In the genomic region with DNA sequence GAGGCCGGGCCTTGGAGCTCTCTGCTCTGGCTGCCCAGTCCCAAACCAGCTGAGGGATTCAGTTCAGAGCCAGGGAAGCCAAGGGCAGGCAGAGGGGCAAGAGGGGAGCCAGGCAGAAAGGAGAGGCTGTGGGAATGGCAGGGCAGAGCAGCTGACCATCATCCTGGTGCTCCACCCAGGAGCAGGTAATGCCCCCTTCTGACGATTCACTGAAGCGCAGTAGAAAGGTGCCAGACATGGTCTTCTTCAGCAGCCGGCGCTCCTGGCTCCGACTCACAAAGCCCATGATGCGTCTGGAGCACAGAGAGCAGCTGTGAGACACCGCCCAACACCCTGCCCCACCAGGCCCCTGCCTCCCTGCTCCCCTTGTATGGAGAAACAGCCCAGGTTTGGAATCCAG, we compare ENCODE assay signal across 13 cellular contexts. TPM values are rescaled to one million over a fixed set of nuclear protein-coding genes. Genes with fewer than 3 reads are reported as not detected.
DNase-seq lines count a peak whose midpoint lies in the region; ATAC-seq, FAIRE-seq and TF ChIP-seq lines count a peak whose summit lies in the region.
"Had no signal": no experiment of that assay in that cellular context is flagged by ENCODE, and none has a peak within 500 bp of the region (broad histone marks: within the 10 kb centered on the region; RNA-seq: fewer than 3 reads in every experiment).

No MANE protein-coding gene starts in this region.

- no peaks in the 10 kb centered on the region for H3K9me3 Mint-ChIP-seq in neural progenitor cell
- no peaks in the 10 kb centered on the region for H3K9me3 Mint-ChIP-seq in natural killer cell

- H3K4me3 ChIP-seq in K562 = no peak overlapping the region
- H3K4me3 ChIP-seq in neural progenitor cell = no peak overlapping the region
- H3K4me3 ChIP-seq: uterus had no signal

- H3K27me3 Mint-ChIP-seq in neural progenitor cell (ENCODE audit: insufficient read depth, low read depth) (peaks cover 2% of the 10 kb centered on the region), natural killer cell (ENCODE audit: low read depth in 2 of 2) (no peaks in the 10 kb centered on the region)

- H3K27me3 ChIP-seq in K562 (ENCODE audit: control insufficient read depth in 2 of 2, insufficient read depth in 2 of 2, low read length in 2 of 2) = no peaks in the 10 kb centered on the region
- no peaks in the 10 kb centered on the region for H3K27me3 ChIP-seq in neural progenitor cell
- H3K27me3 ChIP-seq: uterus had no signal

- in situ Hi-C loops in K562 (cut with MboI) = no loop called here

- peaks cover 77% of the 10 kb centered on the region; the same call in 2 of the 3 replicates for H3K36me3 ChIP-seq in K562 (ENCODE audit: control insufficient read depth, insufficient read depth, low read length)
- peaks cover 4% of the 10 kb centered on the region for H3K36me3 ChIP-seq in neural progenitor cell
- H3K36me3 ChIP-seq: uterus had no signal

- H3K9me3 ChIP-seq in K562 (replicated peaks; ENCODE audit: control insufficient read depth, insufficient read depth, low read depth, low read length) = no peaks in the 10 kb centered on the region
- H3K9me3 ChIP-seq in neural progenitor cell (ENCODE audit: low read depth) = no peaks in the 10 kb centered on the region
- H3K9me3 ChIP-seq: uterus had no signal

- intact Hi-C loops in K562 (cut with micrococcal nuclease) (no loop called here), natural killer cell (cut with micrococcal nuclease) (no loop called here)

- H4K20me1 ChIP-seq in K562 (replicated peaks; ENCODE audit: control insufficient read depth, insufficient read depth, low read length) (no peaks in the 10 kb centered on the region), neural progenitor cell (ENCODE audit: low read depth) (no peaks in the 10 kb centered on the region)

- DNase-seq in activated CD4-positive, alpha-beta T cell treated with anti-CD3 and anti-CD28 coated beads for 48 hours = peak; percentile 37
- no peak for DNase-seq in activated CD4-positive, alpha-beta T cell treated with anti-CD3 and anti-CD28 coated beads for 1 hour
- DNase-seq in HT1080 (ENCODE audit: low read depth) (peak; percentile 17), K562 (ENCODE audit: extremely low read depth in 1 of 4, low spot score in 3 of 4) (peak in 1 of 4 experiments; percentile 43), neural progenitor cell (ENCODE audit: low spot score) (no peak), DMS114 treated with DMSO at 0.1 percent for 48 hours (lab: John Stamatoyannopoulos, UW; ENCODE audit: unreplicated experiment) (no peak), natural killer cell (no peak)
- DNase-seq: NCI-H1694, OCI-M1, uterus had no signal

- H3K4me1 Mint-ChIP-seq in neural progenitor cell (peaks cover 3% of the 10 kb centered on the region), natural killer cell (peaks cover 0 to 11% of the 10 kb centered on the region in 2 donors)

- H3K4me3 Mint-ChIP-seq in neural progenitor cell (no peak overlapping the region), natural killer cell (no peak overlapping the region)

- H3K27ac Mint-ChIP-seq in neural progenitor cell = no peak overlapping the region
- no peak overlapping the region for H3K27ac Mint-ChIP-seq in natural killer cell

- no peaks in the 10 kb centered on the region for H3F3A ChIP-seq in neural progenitor cell (ENCODE audit: low read depth)

- TF ChIP-seq POLR2A in K562 (conservative IDR thresholded peaks at IDR 0.05) = no peak

- no peak overlapping the region for H2AFZ ChIP-seq in K562 (ENCODE audit: low read depth, low read length)
- no peak overlapping the region for H2AFZ ChIP-seq in neural progenitor cell (replicated peaks)

- no peak for TF ChIP-seq EP300 in K562 (IDR thresholded peaks at IDR 0.05; ENCODE audit: low read length)

- H3K4me2 ChIP-seq in K562 (ENCODE audit: insufficient read depth, low read length) (no peak overlapping the region), neural progenitor cell (no peak overlapping the region)

- CTCF ChIA-PET in K562 (lab: Yijun Ruan, JAX; ENCODE audit: low intra/inter-chr PET ratio) = no interaction called here

- H3K4me1 ChIP-seq in K562 (replicated peaks in 1 of 2; ENCODE audit: control insufficient read depth in 2 of 2, insufficient read depth in 2 of 2, low read length in 2 of 2) (no peaks in the 10 kb centered on the region; a peak in 1 of 5 replicates), neural progenitor cell (no peaks in the 10 kb centered on the region)
- H3K4me1 ChIP-seq: uterus had no signal

- peaks cover 31% of the 10 kb centered on the region for H3K36me3 Mint-ChIP-seq in neural progenitor cell
- peaks cover 21% of the 10 kb centered on the region for H3K36me3 Mint-ChIP-seq in natural killer cell

- H3K9ac ChIP-seq in K562 (ENCODE audit: insufficient read depth in 1 of 2, low read depth in 2 of 2, low read length in 2 of 2) = 0 out of 4 replicates have a peak overlapping the region, but pooled peaks of 1 of the 2 experiments have one; percentile 36
- no peak overlapping the region for H3K9ac ChIP-seq in neural progenitor cell

- no peak for FAIRE-seq in K562 (lab: Jason Lieb, UNC)
- FAIRE-seq: colon had no signal

- POLR2A ChIA-PET in K562 (lab: Yijun Ruan, JAX) = interaction anchor here (0.9 to 19.4 kb wide), 3 partner anchors 4 to 14 kb away, joined by 3 to 274 read pairs (median 274); a partner anchor contains a TSS

- no peaks in the 10 kb centered on the region for H3K79me2 ChIP-seq in K562 (ENCODE audit: control insufficient read depth, insufficient read depth, low read length)
- no peaks in the 10 kb centered on the region for H3K79me2 ChIP-seq in neural progenitor cell (ENCODE audit: low read depth)

- BruUV-seq in K562 (replicated peaks; lab: Mats Ljungman, UMichigan) = no TSS peak

- H3K27ac ChIP-seq in K562 (ENCODE audit: extremely low read depth, low read depth, low read length) = no peak overlapping the region
- no peak overlapping the region for H3K27ac ChIP-seq in neural progenitor cell
- H3K27ac ChIP-seq: uterus had no signal

- peak in 1 of 2 experiments; percentile 65; a peak in 2 of 4 replicates for TF ChIP-seq RAD21 in K562 (CRISPR knock-in tag; conservative IDR thresholded peaks at IDR 0.05 in 1 of 2, IDR thresholded peaks at IDR 0.05 in 1 of 2)

- 74% methylated on average over 6 of the region's 8 CpGs for WGBS in K562 (ENCODE audit: insufficient coverage, low coverage, missing lambda C conversion rate)

- TF ChIP-seq CTCF in K562 (IDR thresholded peaks at IDR 0.05 in 2 of 3, conservative IDR thresholded peaks at IDR 0.05 in 1 of 3; ENCODE audit: insufficient read depth in 2 of 3, low read depth in 1 of 3, low read length in 3 of 3) (peak; percentile 44 to 58 (median 46)), neural progenitor cell (IDR thresholded peaks at IDR 0.05) (peak; percentile 18), natural killer cell (IDR thresholded peaks at IDR 0.05) (no peak)

- peaks cover 4% of the 10 kb centered on the region for H3K9me1 ChIP-seq in K562 (ENCODE audit: control insufficient read depth, insufficient read depth, low read length)

- peak; percentile 73 for ATAC-seq in K562
- no peak for ATAC-seq in GM19035 (IDR thresholded peaks at IDR 0.05; ENCODE audit: unreplicated experiment)
- ATAC-seq in natural killer cell = no peak

RNA-seq across cellular contexts. Expression of a gene that starts 8.0 kb away (rescaled TPM):
- total RNA-seq in HT1080 (2014; rRNA removed; shearing (Covaris generic)) = 0.43 TPM in 1 of 2 replicates, not detected in the other
- polyA plus RNA-seq in HT1080 (2015; cell fraction: cytosol; rRNA removed) = 0.16 and 0.25 TPM in 2 replicates
- polyA plus RNA-seq in HT1080 (2015; cell fraction: nucleus; rRNA removed) = 0.17 and 0.32 TPM in 2 replicates
- 5.8 and 7.7 TPM in 2 replicates for total RNA-seq in K562 (2011; cell fraction: chromatin; rRNA removed; ENCODE audit: low replicate concordance)
- 6.0 and 10.7 TPM in 2 replicates for total RNA-seq in K562 (2011; cell fraction: nucleolus; rRNA removed)
- total RNA-seq in K562 (2011; cell fraction: nucleoplasm; rRNA removed) = 8.4 and 11.0 TPM in 2 replicates
- total RNA-seq in K562 (2014; rRNA removed) (7.8 and 8.9 TPM in 2 replicates), K562 (2014; rRNA removed; fragmentation: Illumina TruSeq; extraction: Trizol) (9.0 and 9.1 TPM in 2 replicates), K562 (2015; rRNA removed; fragmentation: Illumina TruSeq; extraction: Trizol) (9.1 TPM in 2 replicates), K562 (2021) (9.6 and 12.5 TPM in 2 replicates), neural progenitor cell (ENCODE audit: low replicate concordance) (0.31 and 1.5 TPM in 2 replicates), natural killer cell (1 to 10 TPM; 1.8 to 2.7 (median 2.2) TPM)
- polyA plus RNA-seq in K562 (2011; rRNA removed) (4.4 and 21.6 TPM in 2 replicates), K562 (2014; fragmentation: Illumina TruSeq; extraction: Trizol) (20.1 and 22.5 TPM in 2 replicates), K562 (2014; fragmentation: Nextera tagmentation; extraction: Ambion mirVana) (10 to 100 TPM; 36.7 to 37.2 TPM), K562 (2014; rRNA removed) (21.3 and 29.3 TPM in 2 replicates)
- polyA plus RNA-seq in K562 (2011; cell fraction: cytosol; rRNA removed) = 9.3 and 22.4 TPM in 2 replicates
- 18.8 and 49.0 TPM in 2 replicates for polyA plus RNA-seq in K562 (2011; cell fraction: nucleus; rRNA removed)
- polyA plus RNA-seq in K562 (2012) = 10.0 and 54.7 TPM in 2 replicates
- 0.98 and 2.3 TPM in 2 replicates for polyA minus RNA-seq in K562 (2011; rRNA and poly(A)+ RNA removed)
- polyA minus RNA-seq in K562 (2011; cell fraction: cytosol; rRNA and poly(A)+ RNA removed) = 3.3 TPM in 1 of 2 replicates, not detected in the other
- polyA minus RNA-seq in K562 (2011; cell fraction: nucleus; rRNA and poly(A)+ RNA removed) = 0.67 and 3.4 TPM in 2 replicates

RNA-seq across cellular contexts. Expression of a gene that starts 12.9 kb away (rescaled TPM):
- 10.0 and 16.9 TPM in 2 replicates for total RNA-seq in HT1080 (2014; rRNA removed; shearing (Covaris generic))
- 6.5 and 12.3 TPM in 2 replicates for polyA plus RNA-seq in HT1080 (2015; cell fraction: cytosol; rRNA removed)
- polyA plus RNA-seq in HT1080 (2015; cell fraction: nucleus; rRNA removed) = 137 and 142 TPM in 2 replicates
- total RNA-seq in K562 (2011; cell fraction: chromatin; rRNA removed; ENCODE audit: low replicate concordance) = 615 and 739 TPM in 2 replicates
- 296 and 318 TPM in 2 replicates for total RNA-seq in K562 (2011; cell fraction: nucleolus; rRNA removed)
- 263 and 299 TPM in 2 replicates for total RNA-seq in K562 (2011; cell fraction: nucleoplasm; rRNA removed)
- total RNA-seq in K562 (2014; rRNA removed) (25.0 and 25.6 TPM in 2 replicates), K562 (2014; rRNA removed; fragmentation: Illumina TruSeq; extraction: Trizol) (25.9 and 26.0 TPM in 2 replicates), K562 (2015; rRNA removed; fragmentation: Illumina TruSeq; extraction: Trizol) (21.6 and 21.7 TPM in 2 replicates), K562 (2021) (40.2 and 51.4 TPM in 2 replicates), neural progenitor cell (ENCODE audit: low replicate concordance) (61.9 and 116 TPM in 2 replicates), natural killer cell (100 to 1,000 TPM in 1 of 3 donors, 10 to 100 TPM in 2; 86.2 to 117 (median 95.7) TPM)
- polyA plus RNA-seq in K562 (2011; rRNA removed) (66.1 and 134 TPM in 2 replicates), K562 (2014; fragmentation: Illumina TruSeq; extraction: Trizol) (29.1 and 35.3 TPM in 2 replicates), K562 (2014; fragmentation: Nextera tagmentation; extraction: Ambion mirVana) (10 to 100 TPM; 15.0 to 23.9 TPM), K562 (2014; rRNA removed) (39.4 and 65.2 TPM in 2 replicates)
- 22.2 and 36.4 TPM in 2 replicates for polyA plus RNA-seq in K562 (2011; cell fraction: cytosol; rRNA removed)
- polyA plus RNA-seq in K562 (2011; cell fraction: nucleus; rRNA removed) = 942 and 1,795 TPM in 2 replicates
- polyA plus RNA-seq in K562 (2012) = 42.1 and 71.3 TPM in 2 replicates
- 27.5 and 64.2 TPM in 2 replicates for polyA minus RNA-seq in K562 (2011; rRNA and poly(A)+ RNA removed)
- polyA minus RNA-seq in K562 (2011; cell fraction: cytosol; rRNA and poly(A)+ RNA removed) = 13.0 and 14.8 TPM in 2 replicates
- polyA minus RNA-seq in K562 (2011; cell fraction: nucleus; rRNA and poly(A)+ RNA removed) = 98.8 and 223 TPM in 2 replicates

RNA-seq across cellular contexts. Expression of a gene that starts 13.2 kb away (rescaled TPM):
- 32.7 and 33.1 TPM in 2 replicates for total RNA-seq in HT1080 (2014; rRNA removed; shearing (Covaris generic))
- polyA plus RNA-seq in HT1080 (2015; cell fraction: cytosol; rRNA removed) = 13.9 and 21.5 TPM in 2 replicates
- polyA plus RNA-seq in HT1080 (2015; cell fraction: nucleus; rRNA removed) = 128 and 146 TPM in 2 replicates
- 323 and 539 TPM in 2 replicates for total RNA-seq in K562 (2011; cell fraction: chromatin; rRNA removed; ENCODE audit: low replicate concordance)
- total RNA-seq in K562 (2011; cell fraction: nucleolus; rRNA removed) = 245 and 246 TPM in 2 replicates
- 197 and 224 TPM in 2 replicates for total RNA-seq in K562 (2011; cell fraction: nucleoplasm; rRNA removed)
- 32.7 and 36.9 TPM in 2 replicates for total RNA-seq in K562 (2014; rRNA removed)
- total RNA-seq in K562 (2014; rRNA removed; fragmentation: Illumina TruSeq; extraction: Trizol) = 38.6 and 40.3 TPM in 2 replicates
- total RNA-seq in K562 (2015; rRNA removed; fragmentation: Illumina TruSeq; extraction: Trizol) = 39.1 and 40.5 TPM in 2 replicates
- total RNA-seq in K562 (2021) = 46.9 and 49.3 TPM in 2 replicates
- 44.2 and 71.2 TPM in 2 replicates for polyA plus RNA-seq in K562 (2011; rRNA removed)
- 27.4 and 45.5 TPM in 2 replicates for polyA plus RNA-seq in K562 (2011; cell fraction: cytosol; rRNA removed)
- 151 and 211 TPM in 2 replicates for polyA plus RNA-seq in K562 (2011; cell fraction: nucleus; rRNA removed)
- 34.1 and 59.4 TPM in 2 replicates for polyA plus RNA-seq in K562 (2012)
- polyA plus RNA-seq in K562 (2014; fragmentation: Illumina TruSeq; extraction: Trizol) = 38.2 and 39.2 TPM in 2 replicates
- polyA plus RNA-seq in K562 (2014; fragmentation: Nextera tagmentation; extraction: Ambion mirVana) = 10 to 100 TPM; 15.5 to 16.9 TPM
- 39.1 and 40.1 TPM in 2 replicates for polyA plus RNA-seq in K562 (2014; rRNA removed)
- 69.6 and 79.5 TPM in 2 replicates for polyA minus RNA-seq in K562 (2011; rRNA and poly(A)+ RNA removed)
- 28.8 and 40.3 TPM in 2 replicates for polyA minus RNA-seq in K562 (2011; cell fraction: cytosol; rRNA and poly(A)+ RNA removed)
- polyA minus RNA-seq in K562 (2011; cell fraction: nucleus; rRNA and poly(A)+ RNA removed) = 75.9 and 148 TPM in 2 replicates
- total RNA-seq in neural progenitor cell (ENCODE audit: low replicate concordance) = 86.4 and 105 TPM in 2 replicates
- 100 to 1,000 TPM; 140 to 157 (median 143) TPM for total RNA-seq in natural killer cell

RNA-seq across cellular contexts. Expression of a gene that starts 16.0 kb away (rescaled TPM):
- not detected in 2 replicates for total RNA-seq in HT1080 (2014; rRNA removed; shearing (Covaris generic))
- polyA plus RNA-seq in HT1080 (2015; cell fraction: cytosol; rRNA removed) = not detected in 2 replicates
- polyA plus RNA-seq in HT1080 (2015; cell fraction: nucleus; rRNA removed) = not detected in 2 replicates
- total RNA-seq in K562 (2011; cell fraction: chromatin; rRNA removed; ENCODE audit: low replicate concordance) = not detected in 2 replicates
- total RNA-seq in K562 (2011; cell fraction: nucleolus; rRNA removed) = 0.33 TPM in 1 of 2 replicates, not detected in the other
- total RNA-seq in K562 (2011; cell fraction: nucleoplasm; rRNA removed) = not detected in 2 replicates
- 0.09 TPM in 1 of 2 replicates, not detected in the other for total RNA-seq in K562 (2014; rRNA removed)
- not detected in 2 replicates for total RNA-seq in K562 (2014; rRNA removed; fragmentation: Illumina TruSeq; extraction: Trizol)
- total RNA-seq in K562 (2015; rRNA removed; fragmentation: Illumina TruSeq; extraction: Trizol) = not detected in 2 replicates
- 0.09 TPM in 1 of 2 replicates, not detected in the other for total RNA-seq in K562 (2021)
- not detected in 2 replicates for polyA plus RNA-seq in K562 (2011; rRNA removed)
- polyA plus RNA-seq in K562 (2011; cell fraction: cytosol; rRNA removed) = 0.03 TPM in 1 of 2 replicates, not detected in the other
- not detected in 2 replicates for polyA plus RNA-seq in K562 (2011; cell fraction: nucleus; rRNA removed)
- 0.08 and 0.12 TPM in 2 replicates for polyA plus RNA-seq in K562 (2012)
- not detected in 2 replicates for polyA plus RNA-seq in K562 (2014; fragmentation: Illumina TruSeq; extraction: Trizol)
- under 1 TPM; 0.14 to 0.15 TPM for polyA plus RNA-seq in K562 (2014; fragmentation: Nextera tagmentation; extraction: Ambion mirVana)
- not detected in 2 replicates for polyA plus RNA-seq in K562 (2014; rRNA removed)
- polyA minus RNA-seq in K562 (2011; rRNA and poly(A)+ RNA removed) = not detected in 2 replicates
- polyA minus RNA-seq in K562 (2011; cell fraction: cytosol; rRNA and poly(A)+ RNA removed) = not detected in 2 replicates
- polyA minus RNA-seq in K562 (2011; cell fraction: nucleus; rRNA and poly(A)+ RNA removed) = not detected in 2 replicates
- total RNA-seq in neural progenitor cell (ENCODE audit: low replicate concordance) = not detected in 2 replicates
- not detected for total RNA-seq in natural killer cell
- total RNA-seq: renal cortical epithelial cell, uterus had no signal

RNA-seq across cellular contexts. Expression of a gene that starts 30.9 kb away (rescaled TPM):
- 72.2 and 85.4 TPM in 2 replicates for total RNA-seq in HT1080 (2014; rRNA removed; shearing (Covaris generic))
- polyA plus RNA-seq in HT1080 (2015; cell fraction: cytosol; rRNA removed) = 50.5 and 63.2 TPM in 2 replicates
- 32.5 and 49.7 TPM in 2 replicates for polyA plus RNA-seq in HT1080 (2015; cell fraction: nucleus; rRNA removed)
- total RNA-seq in K562 (2011; cell fraction: chromatin; rRNA removed; ENCODE audit: low replicate concordance) = 149 and 200 TPM in 2 replicates
- 156 TPM in 2 replicates for total RNA-seq in K562 (2011; cell fraction: nucleolus; rRNA removed)
- 170 and 172 TPM in 2 replicates for total RNA-seq in K562 (2011; cell fraction: nucleoplasm; rRNA removed)
- total RNA-seq in K562 (2014; rRNA removed) (92.1 and 99.8 TPM in 2 replicates), K562 (2014; rRNA removed; fragmentation: Illumina TruSeq; extraction: Trizol) (147 and 150 TPM in 2 replicates), K562 (2015; rRNA removed; fragmentation: Illumina TruSeq; extraction: Trizol) (134 and 138 TPM in 2 replicates), K562 (2021) (126 and 135 TPM in 2 replicates), neural progenitor cell (ENCODE audit: low replicate concordance) (107 and 128 TPM in 2 replicates), natural killer cell (10 to 100 TPM; 50.4 to 64.3 (median 60.8) TPM)
- polyA plus RNA-seq in K562 (2011; rRNA removed) (181 and 190 TPM in 2 replicates), K562 (2014; fragmentation: Illumina TruSeq; extraction: Trizol) (139 and 142 TPM in 2 replicates), K562 (2014; fragmentation: Nextera tagmentation; extraction: Ambion mirVana) (10 to 100 TPM; 33.8 to 45.0 TPM), K562 (2014; rRNA removed) (163 and 169 TPM in 2 replicates)
- polyA plus RNA-seq in K562 (2011; cell fraction: cytosol; rRNA removed) = 120 and 165 TPM in 2 replicates
- polyA plus RNA-seq in K562 (2011; cell fraction: nucleus; rRNA removed) = 78.9 and 103 TPM in 2 replicates
- 118 and 164 TPM in 2 replicates for polyA plus RNA-seq in K562 (2012)
- 106 and 114 TPM in 2 replicates for polyA minus RNA-seq in K562 (2011; rRNA and poly(A)+ RNA removed)
- polyA minus RNA-seq in K562 (2011; cell fraction: cytosol; rRNA and poly(A)+ RNA removed) = 30.3 and 31.9 TPM in 2 replicates
- polyA minus RNA-seq in K562 (2011; cell fraction: nucleus; rRNA and poly(A)+ RNA removed) = 22.1 and 38.5 TPM in 2 replicates

Comparison
In these comparisons a context has a peak if more than half of its experiments do, and no peak if none do; other contexts are left out.
1. DNase-seq: peak in activated CD4-positive, alpha-beta T cell treated with anti-CD3 and anti-CD28 coated beads for 48 hours (single experiment) and HT1080 (single experiment); none in activated CD4-positive, alpha-beta T cell treated with anti-CD3 and anti-CD28 coated beads for 1 hour (single experiment), neural progenitor cell (single experiment), DMS114 treated with DMSO at 0.1 percent for 48 hours (single experiment) and natural killer cell (single experiment).